Comparison of ENCODE assay signal across 8 cellular contexts in the genomic region with DNA sequence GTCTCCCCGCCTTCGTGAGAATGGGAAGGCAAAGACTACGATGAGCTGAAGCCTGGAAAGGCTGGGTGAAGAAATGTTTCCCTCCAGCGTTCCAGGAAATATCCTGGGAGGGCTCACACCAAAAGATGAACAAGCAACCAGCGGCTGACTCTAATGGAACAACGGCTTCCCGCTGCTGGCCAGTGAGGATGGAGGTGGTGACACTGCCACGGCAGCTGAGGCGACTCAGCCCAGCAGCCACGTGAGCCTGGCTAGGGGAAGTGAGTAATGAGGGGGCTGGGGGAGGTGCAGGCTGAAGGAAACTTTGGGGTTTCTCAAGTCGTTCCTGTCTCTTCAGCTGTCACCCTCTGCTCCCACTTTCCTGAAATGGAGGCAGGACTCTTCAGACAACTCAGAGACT.
DNase-seq lines count a peak whose midpoint lies in the region; ATAC-seq and TF ChIP-seq lines count a peak whose summit lies in the region.

No MANE protein-coding gene starts in this region.

- DNase-seq in GF-D8 (lab: John Stamatoyannopoulos, UW) (peak; percentile 88), SKM-1 (lab: John Stamatoyannopoulos, UW; ENCODE audit: unreplicated experiment) (peak; percentile 47), fibroblast of the aortic adventitia (ENCODE audit: low read depth) (peak; percentile 66), ecto neural progenitor cell (ENCODE audit: low spot score) (no peak)
- DNase-seq in stimulated activated CD4-positive, alpha-beta T cell treated with anti-CD3 and anti-CD28 coated beads, Interleukin-12 subunit alpha, Interleukin-12 subunit beta, amount 100 ng/mL, for 4 hours: peak; percentile 19

- no peak for TF ChIP-seq CTCF in fibroblast of the aortic adventitia (IDR thresholded peaks at IDR 0.05; ENCODE audit: insufficient read depth, low read length)

- H3K4me3 ChIP-seq in fibroblast of the aortic adventitia (ENCODE audit: low read depth, low read length): no peak overlapping the region

- ATAC-seq in HG02588 (IDR thresholded peaks at IDR 0.05; ENCODE audit: unreplicated experiment) (peak; percentile 57), HG03196 (IDR thresholded peaks at IDR 0.05; ENCODE audit: unreplicated experiment) (no peak), HG03378 (IDR thresholded peaks at IDR 0.05; ENCODE audit: unreplicated experiment) (no peak)
